In the genomic region with DNA sequence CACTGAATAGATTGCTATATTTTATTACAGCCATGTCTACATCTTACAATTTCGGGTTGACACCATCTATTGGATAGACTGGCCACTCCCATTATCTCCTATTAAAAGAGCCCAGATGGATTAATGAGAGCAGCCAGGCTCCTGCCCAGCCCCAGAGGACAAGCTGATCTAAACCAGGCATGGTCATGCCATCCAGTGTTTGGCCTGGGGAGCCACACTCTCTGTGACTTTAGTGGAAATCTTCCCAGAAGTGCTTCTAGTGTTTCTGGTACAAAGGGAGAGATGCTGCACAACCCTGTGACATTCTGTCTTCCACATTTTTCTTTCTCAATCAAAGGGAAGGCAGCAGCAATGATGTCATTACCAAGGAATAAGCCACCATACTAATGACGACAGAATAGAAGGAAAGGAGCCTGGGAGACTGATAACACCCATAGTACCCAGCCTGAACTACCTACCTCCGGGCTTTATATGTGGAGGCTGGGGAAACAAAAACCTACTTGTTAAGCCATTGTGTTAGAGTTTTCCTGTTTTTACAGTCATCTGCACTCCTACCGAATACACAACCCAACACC, we compare ENCODE assay signal across 14 cellular contexts.
"Had no signal": no experiment of that assay in that cellular context is flagged by ENCODE, and none has a peak within 500 bp of the region (broad histone marks: within the 10 kb centered on the region; RNA-seq: fewer than 3 reads in every experiment).

No MANE protein-coding gene starts in this region.

- H3K27ac Mint-ChIP-seq: activated CD4-positive, alpha-beta T cell treated with anti-CD3 and anti-CD28 coated beads for 36 hours; activated CD8-positive, alpha-beta T cell treated with anti-CD3 and anti-CD28 coated beads for 36 hours; activated naive CD8-positive, alpha-beta T cell treated with anti-CD3 and anti-CD28 coated beads, Interleukin-2, amount 50 U/mL, for 24 hours; dendritic cell treated with granulocyte-macrophage colony-stimulating factor and Interleukin-4, amounts not matched to agents 40 ng/mL and 50 ng/mL, for 4 days; stimulated activated naive B cell treated with anti-CD40 and anti-IgM and Interleukin-4, amounts not matched to agents 10 μg/mL and 1 μg/mL and 100 μg/mL, for 72 hours had no signal

- H3K4me3 ChIP-seq: upper lobe of left lung had no signal

- H3K9ac ChIP-seq: parathyroid adenoma had no signal

- H3K36me3 Mint-ChIP-seq: stimulated activated naive B cell treated with anti-CD40 and anti-IgM and Interleukin-4, amounts not matched to agents 10 μg/mL and 1 μg/mL and 100 μg/mL, for 72 hours had no signal

- H3K9me3 ChIP-seq: upper lobe of left lung had no signal

- H3K4me3 Mint-ChIP-seq: activated CD4-positive, alpha-beta T cell treated with anti-CD3 and anti-CD28 coated beads for 36 hours; activated CD8-positive, alpha-beta T cell treated with anti-CD3 and anti-CD28 coated beads for 36 hours; activated naive CD8-positive, alpha-beta T cell treated with anti-CD3 and anti-CD28 coated beads, Interleukin-2, amount 50 U/mL, for 24 hours; dendritic cell treated with granulocyte-macrophage colony-stimulating factor and Interleukin-4, amounts not matched to agents 40 ng/mL and 50 ng/mL, for 4 days; stimulated activated naive B cell treated with anti-CD40 and anti-IgM and Interleukin-4, amounts not matched to agents 10 μg/mL and 1 μg/mL and 100 μg/mL, for 72 hours had no signal

- H3K4me1 ChIP-seq: parathyroid adenoma, upper lobe of left lung had no signal

- H3K27me3 Mint-ChIP-seq: activated naive CD8-positive, alpha-beta T cell treated with anti-CD3 and anti-CD28 coated beads, Interleukin-2, amount 50 U/mL, for 24 hours; dendritic cell treated with granulocyte-macrophage colony-stimulating factor and Interleukin-4, amounts not matched to agents 40 ng/mL and 50 ng/mL, for 4 days had no signal

- H3K27me3 ChIP-seq: upper lobe of left lung had no signal

- H3K27ac ChIP-seq: parathyroid adenoma, upper lobe of left lung, WERI-Rb-1 had no signal

- H3K79me2 ChIP-seq: parathyroid adenoma had no signal

- H3K4me1 Mint-ChIP-seq: activated CD4-positive, alpha-beta T cell treated with anti-CD3 and anti-CD28 coated beads for 36 hours; activated naive CD8-positive, alpha-beta T cell treated with anti-CD3 and anti-CD28 coated beads, Interleukin-2, amount 50 U/mL, for 24 hours; stimulated activated naive B cell treated with anti-CD40 and anti-IgM and Interleukin-4, amounts not matched to agents 10 μg/mL and 1 μg/mL and 100 μg/mL, for 72 hours had no signal

- H3K9me3 Mint-ChIP-seq: activated CD8-positive, alpha-beta T cell treated with anti-CD3 and anti-CD28 coated beads for 36 hours; activated naive CD8-positive, alpha-beta T cell treated with anti-CD3 and anti-CD28 coated beads, Interleukin-2, amount 50 U/mL, for 24 hours; dendritic cell treated with granulocyte-macrophage colony-stimulating factor and Interleukin-4, amounts not matched to agents 40 ng/mL and 50 ng/mL, for 4 days; stimulated activated naive B cell treated with anti-CD40 and anti-IgM and Interleukin-4, amounts not matched to agents 10 μg/mL and 1 μg/mL and 100 μg/mL, for 72 hours had no signal

- H3K36me3 ChIP-seq: WERI-Rb-1 had no signal

- DNase-seq: activated CD4-positive, alpha-beta T cell treated with anti-CD3 and anti-CD28 coated beads for 36 hours; activated CD8-positive, alpha-beta memory T cell treated with anti-CD3 and anti-CD28 coated beads, Interleukin-2, amount 50 U/mL, for 48 hours; activated CD8-positive, alpha-beta T cell treated with anti-CD3 and anti-CD28 coated beads for 36 hours; activated naive CD4-positive, alpha-beta T cell treated with Interleukin-2 at 50 U/mL for 16 hours; activated naive CD8-positive, alpha-beta T cell treated with anti-CD3 and anti-CD28 coated beads, Interleukin-2, amount 50 U/mL, for 24 hours; midbrain; retina; stimulated activated CD4-positive, alpha-beta T cell treated with anti-CD3 and anti-CD28 coated beads, Interleukin-2, amount 100 ng/mL, for 24 hours; stimulated activated naive B cell treated with anti-CD40 and anti-IgM and Interleukin-4, amounts not matched to agents 10 μg/mL and 1 μg/mL and 100 μg/mL, for 72 hours; upper lobe of left lung; WERI-Rb-1 had no signal

- H2AFZ ChIP-seq: parathyroid adenoma had no signal

- ATAC-seq: activated CD4-positive, alpha-beta T cell treated with anti-CD3 and anti-CD28 coated beads for 36 hours; activated CD8-positive, alpha-beta T cell treated with anti-CD3 and anti-CD28 coated beads for 36 hours; activated naive CD8-positive, alpha-beta T cell treated with anti-CD3 and anti-CD28 coated beads, Interleukin-2, amount 50 U/mL, for 24 hours; left lobe of liver; stimulated activated naive B cell treated with anti-CD40 and anti-IgM and Interleukin-4, amounts not matched to agents 10 μg/mL and 1 μg/mL and 100 μg/mL, for 72 hours had no signal
